Comparison of ENCODE assay signal across 17 cellular contexts in the genomic region with DNA sequence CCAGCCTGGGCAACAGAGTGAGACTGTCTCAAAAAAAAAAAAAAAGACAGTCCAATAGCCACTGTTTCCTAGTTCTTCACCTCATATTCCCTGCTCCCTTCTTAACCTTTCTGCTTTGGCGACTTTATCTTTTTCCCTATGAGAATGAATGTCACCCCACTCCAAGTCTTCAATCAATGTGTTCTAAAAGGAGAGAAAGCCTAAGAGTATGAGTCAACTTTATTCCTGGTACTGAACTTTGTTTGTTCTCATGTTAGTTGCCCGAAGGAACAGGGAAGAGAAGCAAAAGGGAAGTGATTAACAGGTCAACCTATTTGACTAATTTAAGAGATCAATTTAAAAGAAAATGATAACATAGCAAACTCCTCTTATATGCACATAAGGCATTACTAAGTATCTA. TPM values are rescaled to one million over a fixed set of nuclear protein-coding genes. Genes with fewer than 3 reads are reported as not detected.
DNase-seq lines count a peak whose midpoint lies in the region; ATAC-seq, FAIRE-seq and TF ChIP-seq lines count a peak whose summit lies in the region.
"Had no signal": no experiment of that assay in that cellular context is flagged by ENCODE, and none has a peak within 500 bp of the region (broad histone marks: within the 10 kb centered on the region; RNA-seq: fewer than 3 reads in every experiment).

No MANE protein-coding gene starts in this region.

- intact Hi-C loops in endothelial cell of umbilical vein (cut with micrococcal nuclease), result no loop called here
- intact Hi-C loops in right cardiac atrium (cut with DNase I), result no loop called here

- no peak overlapping the region for H3K9ac ChIP-seq in endothelial cell of umbilical vein (replicated peaks; ENCODE audit: extremely low read depth, insufficient read depth, low read length)

- ATAC-seq in right cardiac atrium (peak in 1 of 2 donors; percentile 16), HG02970 (IDR thresholded peaks at IDR 0.05; ENCODE audit: low FRiP score, unreplicated experiment) (no peak)
- ATAC-seq: sciatic nerve had no signal

- no peak for TF ChIP-seq POLR2A in endothelial cell of umbilical vein (IDR thresholded peaks at IDR 0.05; ENCODE audit: low read depth, low read length)

- no peaks in the 10 kb centered on the region for H3K79me2 ChIP-seq in endothelial cell of umbilical vein (ENCODE audit: control insufficient read depth, insufficient read depth, low read length)

- H3K4me1 ChIP-seq in endothelial cell of umbilical vein (ENCODE audit: control insufficient read depth, extremely low read depth, insufficient read depth, low read length) (peaks cover 3% of the 10 kb centered on the region), right cardiac atrium (ENCODE audit: control insufficient read depth, insufficient read depth, low read length) (peaks cover 5% of the 10 kb centered on the region), small intestine (ENCODE audit: control insufficient read depth in 2 of 2, insufficient read depth in 1 of 2, low read depth in 1 of 2, low read length in 1 of 2) (peaks cover 0 to 5% of the 10 kb centered on the region in 2 donors)
- H3K4me1 ChIP-seq: SJSA1 had no signal

- peak; percentile 20 for DNase-seq in RWPE1 (ENCODE audit: low spot score)
- peak; percentile 26 for DNase-seq in endothelial cell of umbilical vein (ENCODE audit: low read depth, low spot score)
- no peak for DNase-seq in right cardiac atrium
- DNase-seq in small intestine, result peak; percentile 78
- no peak for DNase-seq in D721Med (ENCODE audit: insufficient read length, low spot score)
- no peak for DNase-seq in NCI-H1694 (lab: John Stamatoyannopoulos, UW)
- DNase-seq in epidermal melanocyte (ENCODE audit: insufficient read length, low spot score), result no peak
- DNase-seq: AML-193; GF-D8; immature natural killer cell; mesendoderm; NCI-H1436 treated with DMSO at 0.1 percent for 48 hours; stimulated activated CD4-positive, alpha-beta T cell treated with anti-CD3 and anti-CD28 coated beads, Interleukin-4, amount 100 ng/mL, for 1 hour had no signal

- no TSS peak for BruUV-seq in endothelial cell of umbilical vein (replicated peaks; lab: Mats Ljungman, UMichigan)

- no peak overlapping the region for H3K4me3 ChIP-seq in endothelial cell of umbilical vein (replicated peaks in 1 of 3; ENCODE audit: insufficient read depth in 1 of 3, low read depth in 1 of 3, low read length in 3 of 3)
- H3K4me3 ChIP-seq in right cardiac atrium (ENCODE audit: low read length), result no peak overlapping the region
- H3K4me3 ChIP-seq in small intestine (ENCODE audit: low read depth in 1 of 2, low read length in 2 of 2), result no peak overlapping the region
- H3K4me3 ChIP-seq: SJSA1 had no signal

- WGBS in right cardiac atrium, result 59% methylated on average over 2 of the region's 2 CpGs
- WGBS in small intestine, 3 donors, result 24 to 69% (median 49%) methylated on average over 2 of the region's 2 CpGs

- H3K36me3 ChIP-seq in endothelial cell of umbilical vein (ENCODE audit: control insufficient read depth in 2 of 2, extremely low read depth in 1 of 2, insufficient read depth in 2 of 2, low read length in 2 of 2) (no peaks in the 10 kb centered on the region), small intestine (ENCODE audit: control insufficient read depth in 2 of 2, insufficient read depth in 2 of 2, low read length in 2 of 2) (no peaks in the 10 kb centered on the region)

- no peak for TF ChIP-seq CTCF in RWPE1 (conservative IDR thresholded peaks at IDR 0.05; ENCODE audit: low read depth)
- TF ChIP-seq CTCF in endothelial cell of umbilical vein (IDR thresholded peaks at IDR 0.05; ENCODE audit: extremely low read depth in 1 of 2, insufficient read depth in 1 of 2, low read depth in 1 of 2, low read length in 2 of 2), result no peak
- no peak for TF ChIP-seq CTCF in D721Med (IDR thresholded peaks at IDR 0.05; ENCODE audit: insufficient read depth, missing control alignments)

- no peak overlapping the region for H3K4me2 ChIP-seq in endothelial cell of umbilical vein (ENCODE audit: insufficient read depth, low read length)

- dilution Hi-C loops in endothelial cell of umbilical vein (cut with MboI; ENCODE audit: extremely low pct_ligation_motif_present, low sequenced_read_pairs), result no loop called here

- no peaks in the 10 kb centered on the region for H3K27me3 ChIP-seq in endothelial cell of umbilical vein (ENCODE audit: control insufficient read depth in 2 of 2, insufficient read depth in 2 of 2, low read length in 2 of 2)
- no peaks in the 10 kb centered on the region for H3K27me3 ChIP-seq in right cardiac atrium (ENCODE audit: control insufficient read depth, insufficient read depth)
- H3K27me3 ChIP-seq in small intestine (ENCODE audit: control insufficient read depth in 2 of 2, insufficient read depth in 2 of 2, low read length in 2 of 2), result no peaks in the 10 kb centered on the region
- H3K27me3 ChIP-seq: SJSA1 had no signal

- POLR2A ChIA-PET in RWPE1 (lab: Yijun Ruan, JAX; ENCODE audit: low non-redundant PET) (no interaction called here), endothelial cell of umbilical vein (lab: Charles Lee) (no interaction called here)

- CTCF ChIA-PET in RWPE1 (lab: Yijun Ruan, JAX), result no interaction called here
- CTCF ChIA-PET in endothelial cell of umbilical vein (lab: Charles Lee), result no interaction called here

- H3K9me3 ChIP-seq in endothelial cell of umbilical vein (replicated peaks; ENCODE audit: control insufficient read depth, insufficient read depth, low read length), result no peaks in the 10 kb centered on the region
- no peaks in the 10 kb centered on the region for H3K9me3 ChIP-seq in right cardiac atrium (ENCODE audit: control insufficient read depth, low read length)
- no peaks in the 10 kb centered on the region for H3K9me3 ChIP-seq in small intestine (ENCODE audit: control insufficient read depth, low read depth)
- H3K9me3 ChIP-seq: SJSA1 had no signal

- H3K9me1 ChIP-seq in endothelial cell of umbilical vein (replicated peaks; ENCODE audit: control insufficient read depth, extremely low read depth, insufficient read depth, low read length), result no peaks in the 10 kb centered on the region

- FAIRE-seq in endothelial cell of umbilical vein (lab: Jason Lieb, UNC) (peak; percentile 60), small intestine (lab: Jason Lieb, UNC) (no peak), D721Med (lab: Jason Lieb, UNC) (no peak)
- FAIRE-seq: H1 had no signal

- H2AFZ ChIP-seq in endothelial cell of umbilical vein (ENCODE audit: low read depth, low read length), result no peak overlapping the region

- no peaks in the 10 kb centered on the region for H4K20me1 ChIP-seq in endothelial cell of umbilical vein (replicated peaks; ENCODE audit: control insufficient read depth, extremely low read depth, insufficient read depth, low read length)

- H3K27ac ChIP-seq in RWPE1 (no peak overlapping the region), endothelial cell of umbilical vein (ENCODE audit: insufficient read depth, low read depth, low read length) (no peak overlapping the region), right cardiac atrium (ENCODE audit: low read length) (peak overlapping the region; percentile 89), small intestine (ENCODE audit: low read depth in 1 of 2, low read length in 1 of 2) (peak overlapping the region in 1 of 2 donors; percentile 38)
- H3K27ac ChIP-seq: SJSA1 had no signal

TF ChIP-seq in endothelial cell of umbilical vein, 7 proteins besides CTCF, POLR2A, EP300 and RAD21:
- TF ChIP-seq EZH2 (IDR thresholded peaks at IDR 0.05; ENCODE audit: borderline replicate concordance, low read depth, low read length, severe bottlenecking), result no peak
- TF ChIP-seq JUN (IDR thresholded peaks at IDR 0.05; ENCODE audit: borderline replicate concordance, insufficient read depth, insufficient read length, low read depth), result no peak
- TF ChIP-seq POLR2AphosphoS5 (IDR thresholded peaks at IDR 0.05; ENCODE audit: insufficient read depth, low read depth, low read length), result no peak
- TF ChIP-seq FOS (IDR thresholded peaks at IDR 0.05; ENCODE audit: borderline replicate concordance, insufficient read depth, low read length), result peak; percentile 15
TF ChIP-seq in endothelial cell of umbilical vein: peak in this region for 1.

RNA-seq across cellular contexts. Expression of a gene that starts 39.9 kb away (rescaled TPM):
- total RNA-seq in endothelial cell of umbilical vein, result 117 and 148 TPM in 2 replicates
- 162 and 188 TPM in 2 replicates for polyA plus RNA-seq in endothelial cell of umbilical vein
- 67.0 and 69.4 TPM in 2 replicates for polyA plus RNA-seq in endothelial cell of umbilical vein (2011; cell fraction: cytosol; rRNA removed)
- polyA plus RNA-seq in endothelial cell of umbilical vein (2011; cell fraction: nucleus; rRNA removed), result 78.3 and 86.0 TPM in 2 replicates
- 161 and 167 TPM in 2 replicates for polyA plus RNA-seq in endothelial cell of umbilical vein (2012)
- 680 and 711 TPM in 2 replicates for polyA minus RNA-seq in endothelial cell of umbilical vein
- polyA minus RNA-seq in endothelial cell of umbilical vein (2011; cell fraction: cytosol; rRNA and poly(A)+ RNA removed), result 165 TPM
- polyA minus RNA-seq in endothelial cell of umbilical vein (2011; cell fraction: nucleus; rRNA and poly(A)+ RNA removed), result 113 and 130 TPM in 2 replicates
- total RNA-seq in right cardiac atrium, result 100 to 1,000 TPM in 1 of 4 donors, 10 to 100 TPM in 3; 62.7 to 123 (median 68.6) TPM
- 35.4 TPM for polyA plus RNA-seq in right cardiac atrium
- polyA plus RNA-seq in small intestine, result 10 to 100 TPM in 1 of 3 donors, 1 to 10 TPM in 2; 6.8 to 29.9 (median 8.1) TPM

Comparison
In these comparisons a context has a peak if more than half of its experiments do, and no peak if none do; other contexts are left out.
1. DNase-seq: peak in RWPE1 (single experiment), endothelial cell of umbilical vein (single experiment) and small intestine (single experiment); none in right cardiac atrium (0 of 3), D721Med (single experiment), NCI-H1694 (single experiment) and epidermal melanocyte (single experiment).